ENCODE assay signal across 8 cellular contexts in the genomic region with DNA sequence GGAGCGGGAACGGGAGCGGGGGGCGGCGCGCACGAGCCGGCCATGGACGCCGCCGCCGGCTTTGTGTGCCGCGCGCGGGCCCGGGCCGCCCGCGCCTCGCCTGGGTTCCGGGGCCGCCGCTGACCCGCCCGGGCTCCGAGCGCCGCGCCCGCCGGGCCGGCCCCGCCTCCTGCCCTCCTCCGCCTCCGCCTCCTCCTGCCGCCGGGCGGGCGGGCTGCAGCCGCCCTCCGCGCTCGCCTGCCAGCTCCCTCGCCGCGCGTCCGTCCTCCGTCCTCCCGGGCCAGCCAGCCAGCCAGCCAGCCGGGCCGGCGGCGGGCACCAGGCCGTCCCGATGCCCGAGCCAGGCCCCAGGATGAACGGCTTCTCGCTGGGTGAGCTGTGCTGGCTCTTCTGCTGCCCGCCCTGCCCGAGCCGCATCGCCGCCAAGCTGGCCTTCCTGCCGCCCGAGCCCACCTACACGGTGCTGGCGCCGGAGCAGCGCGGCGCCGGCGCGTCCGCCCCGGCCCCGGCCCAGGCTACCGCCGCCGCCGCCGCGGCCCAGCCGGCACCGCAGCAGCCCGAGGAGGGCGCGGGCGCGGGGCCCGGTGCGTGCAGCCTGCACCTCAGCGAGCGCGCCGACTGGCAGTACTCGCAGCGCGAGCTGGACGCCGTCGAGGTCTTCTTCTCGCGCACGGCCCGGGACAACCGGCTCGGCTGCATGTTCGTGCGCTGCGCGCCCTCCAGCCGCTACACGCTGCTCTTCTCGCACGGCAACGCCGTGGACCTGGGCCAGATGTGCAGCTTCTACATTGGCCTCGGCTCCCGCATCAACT. TPM values are rescaled to one million over a fixed set of nuclear protein-coding genes. Genes with fewer than 3 reads are reported as not detected.
DNase-seq lines count a peak whose midpoint lies in the region; ATAC-seq and TF ChIP-seq lines count a peak whose summit lies in the region.

ABHD17C (plus strand) TSS at position 212 of the 812 bp plus-strand sequence; CDS start at position 332, 120 bp downstream.

- H3K79me2 ChIP-seq in SU-DHL-6 (ENCODE audit: insufficient read depth, low read length) (no peaks in the 10 kb centered on the region), hepatocyte (peaks cover 46% of the 10 kb centered on the region)

- H3K36me3 ChIP-seq in HUES48 (ENCODE audit: control insufficient read depth, insufficient read depth, low read length), result no peaks in the 10 kb centered on the region
- no peaks in the 10 kb centered on the region for H3K36me3 ChIP-seq in SU-DHL-6 (ENCODE audit: low read length)
- no peaks in the 10 kb centered on the region for H3K36me3 ChIP-seq in hepatocyte (replicated peaks; ENCODE audit: insufficient read depth, low read depth)

- peaks cover 21% of the 10 kb centered on the region for H3K27me3 ChIP-seq in HUES48 (ENCODE audit: control insufficient read depth, insufficient read depth, low read length)
- H3K27me3 ChIP-seq in SU-DHL-6 (ENCODE audit: low read length), result no peaks in the 10 kb centered on the region
- no peaks in the 10 kb centered on the region for H3K27me3 ChIP-seq in hepatocyte

- H3K4me2 ChIP-seq in SU-DHL-6 (ENCODE audit: low read depth, low read length, poor library complexity, severe bottlenecking) (peak within 1 kb of the TSS; percentile 92), hepatocyte (peak within 1 kb of the TSS; percentile 97)

- no peaks in the 10 kb centered on the region for H3K9me2 ChIP-seq in SU-DHL-6 (replicated peaks; ENCODE audit: insufficient read depth, low read length)
- no peaks in the 10 kb centered on the region for H3K9me2 ChIP-seq in hepatocyte (replicated peaks; ENCODE audit: insufficient read depth)

- peak within 1 kb of the TSS; percentile 100 for H2AFZ ChIP-seq in SU-DHL-6 (ENCODE audit: low read depth, low read length, severe bottlenecking)
- peak within 1 kb of the TSS; percentile 91 for H2AFZ ChIP-seq in hepatocyte

- no peaks in the 10 kb centered on the region for H3K9me3 ChIP-seq in HUES48 (ENCODE audit: control insufficient read depth, insufficient read depth, low read length)
- no peaks in the 10 kb centered on the region for H3K9me3 ChIP-seq in SU-DHL-6 (ENCODE audit: insufficient read depth, low read length)
- no peaks in the 10 kb centered on the region for H3K9me3 ChIP-seq in hepatocyte (ENCODE audit: low read depth)

- H3K4me3 ChIP-seq in HUES48 (ENCODE audit: low read depth, low read length) (peak within 1 kb of the TSS; percentile 77), SU-DHL-6 (ENCODE audit: insufficient read depth, low read length, poor library complexity, severe bottlenecking) (peak within 1 kb of the TSS; percentile 60), astrocyte of the spinal cord (ENCODE audit: low read depth, low read length) (peak within 1 kb of the TSS; percentile 67), hepatocyte (peak within 1 kb of the TSS; percentile 87)

- H3K27ac ChIP-seq in HUES48 (ENCODE audit: low read depth, low read length) (peak within 1 kb of the TSS; percentile 65), SU-DHL-6 (ENCODE audit: low read depth, low read length) (no peak within 1 kb of the TSS), hepatocyte (peak within 1 kb of the TSS; percentile 94)

- ATAC-seq in GM21390 (IDR thresholded peaks at IDR 0.05; ENCODE audit: unreplicated experiment) (peak; percentile 72), GM18520 (IDR thresholded peaks at IDR 0.05; ENCODE audit: unreplicated experiment) (no peak)

- in situ Hi-C loops in Caki2 (cut with HindIII; ENCODE audit: low pct_unique_long_range_greater_than_20kb, low sequenced_read_pairs), result no loop called here
- in situ Hi-C loops in astrocyte of the spinal cord (cut with HindIII; ENCODE audit: low sequenced_read_pairs), result no loop called here

- peaks cover 11% of the 10 kb centered on the region; the same call in 1 of the 2 replicates for H3F3A ChIP-seq in SU-DHL-6 (ENCODE audit: insufficient read depth)

- H3K4me1 ChIP-seq in HUES48 (ENCODE audit: control insufficient read depth, insufficient read depth, low read length) (peaks cover 13% of the 10 kb centered on the region; the same call in 1 of the 2 replicates), hepatocyte (ENCODE audit: insufficient read depth) (peaks cover 10% of the 10 kb centered on the region)

- TF ChIP-seq CTCF in SU-DHL-6 (IDR thresholded peaks at IDR 0.05; ENCODE audit: insufficient read depth, low read length, poor library complexity, severe bottlenecking) (no peak), astrocyte of the spinal cord (IDR thresholded peaks at IDR 0.05; ENCODE audit: low read depth, low read length) (no peak), hepatocyte (IDR thresholded peaks at IDR 0.05; ENCODE audit: poor library complexity) (no peak)

- H3K9ac ChIP-seq in HUES48 (ENCODE audit: low read depth, low read length) (peak within 1 kb of the TSS; percentile 68), SU-DHL-6 (ENCODE audit: low read length) (peak within 1 kb of the TSS; percentile 67)

- no peaks in the 10 kb centered on the region for H4K20me1 ChIP-seq in SU-DHL-6 (ENCODE audit: low read depth, low read length)
- no peaks in the 10 kb centered on the region for H4K20me1 ChIP-seq in hepatocyte (ENCODE audit: insufficient read depth, poor library complexity, severe bottlenecking)

- DNase-seq in Caki2 (ENCODE audit: low read depth) (peak; percentile 67), astrocyte of the spinal cord (ENCODE audit: low read depth, low spot score) (peak; percentile 58), hepatocyte (ENCODE audit: low spot score) (peak; percentile 85), putamen (ENCODE audit: low spot score) (peak; percentile 58)

- under 1% methylated on average over 71 of the region's 122 CpGs for WGBS in hepatocyte (ENCODE audit: low lambda C conversion rate, missing lambda C conversion rate)

RNA-seq across cellular contexts. Expression of gene ABHD17C, which starts in this region (rescaled TPM):
- 4.0 and 7.5 TPM in 2 replicates for total RNA-seq in Caki2 (2014; rRNA removed; shearing (Covaris generic); ENCODE audit: low replicate concordance)
- total RNA-seq in hepatocyte, result 19.3 and 21.9 TPM in 2 replicates
- polyA plus RNA-seq in hepatocyte, result 22.5 and 32.4 TPM in 2 replicates
